ENCODE assay signal across 35 cellular contexts in the genomic region with DNA sequence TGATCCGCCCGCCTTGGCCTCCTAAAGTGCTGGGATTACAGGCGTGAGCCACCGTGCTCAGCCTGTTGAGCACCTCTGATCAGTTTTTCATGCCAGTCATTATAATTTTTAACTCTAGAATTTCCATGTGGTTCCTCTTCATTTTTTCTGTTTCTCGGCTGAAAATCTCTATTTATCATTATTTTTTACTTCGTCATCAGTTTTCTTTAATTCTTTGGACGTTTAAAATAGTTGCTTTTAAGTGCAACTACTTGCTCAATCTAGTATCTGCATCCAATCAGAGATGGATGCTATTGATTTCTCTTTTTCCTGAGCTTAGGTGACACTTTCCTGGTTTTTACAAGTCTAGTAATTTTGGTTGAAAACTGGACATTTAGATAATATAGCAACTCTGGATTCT.
"Had no signal": no experiment of that assay in that cellular context is flagged by ENCODE, and none has a peak within 500 bp of the region (broad histone marks: within the 10 kb centered on the region; RNA-seq: fewer than 3 reads in every experiment).

No MANE protein-coding gene starts in this region.

- FAIRE-seq: bronchial epithelial cell, colon, TTC549 had no signal

- DNase-seq: activated B cell treated with CpG ODN at 0.5 μM for 24 hours; activated CD4-positive, alpha-beta memory T cell treated with anti-CD3 and anti-CD28 coated beads for 36 hours; activated CD4-positive, alpha-beta T cell treated with anti-CD3 and anti-CD28 coated beads for 4 hours; activated CD4-positive, alpha-beta T cell treated with anti-CD3 and anti-CD28 coated beads, Interleukin-2, amount 10 ng/mL, durations not matched to agents 24 days and 14 days; activated CD4-positive, alpha-beta T cell treated with anti-CD3 and anti-CD28 coated beads, Interleukin-2, amount 50 U/mL, for 1 hour; activated CD4-positive, alpha-beta T cell treated with anti-CD3 and anti-CD28 coated beads, Interleukin-2, amount 50 U/mL, for 4 hours; activated CD4-positive, CD25-positive, alpha-beta regulatory T cell treated with anti-CD3 and anti-CD28 coated beads, Interleukin-2, amount 50 U/mL, for 72 hours; activated CD8-positive, alpha-beta memory T cell treated with anti-CD3 and anti-CD28 coated beads, Interleukin-2, amount 50 U/mL, for 4 hours; activated CD8-positive, alpha-beta T cell treated with anti-CD3 and anti-CD28 coated beads for 36 hours; activated effector memory CD4-positive, alpha-beta T cell treated with anti-CD3 and anti-CD28 coated beads, Interleukin-2, amount 50 U/mL, for 16 hours; activated gamma-delta T cell treated with Interleukin-2 at 50 U/mL for 16 hours; activated naive CD4-positive, alpha-beta T cell; activated naive CD4-positive, alpha-beta T cell treated with anti-CD3 and anti-CD28 coated beads for 36 hours; activated naive CD4-positive, alpha-beta T cell treated with anti-CD3 and anti-CD28 coated beads, Interleukin-2, amount 50 U/mL, for 16 hours; activated naive CD8-positive, alpha-beta T cell treated with anti-CD3 and anti-CD28 coated beads for 36 hours; activated T-cell treated with anti-CD3 and anti-CD28 coated beads for 4 hours; activated T-cell treated with anti-CD3 and anti-CD28 coated beads, Interleukin-2, amount 50 U/mL, for 1 hour; activated T-cell treated with anti-CD3 and anti-CD28 coated beads, Interleukin-2, amount 50 U/mL, for 4 hours; activated T-cell treated with anti-CD3 and anti-CD28 coated beads, Interleukin-2, amount 50 U/mL, for 72 hours; adrenal gland; amniotic stem cell; caudate nucleus; T-helper 2 cell; T-helper 9 cell had no signal

- H3K4me1 ChIP-seq: adrenal gland had no signal

- H3K4me3 ChIP-seq: adrenal gland, ascending aorta, cardiac muscle cell had no signal

- H3K27ac Mint-ChIP-seq: activated B cell treated with CpG ODN at 0.5 μM for 24 hours; activated CD4-positive, alpha-beta memory T cell treated with anti-CD3 and anti-CD28 coated beads for 36 hours; activated CD4-positive, alpha-beta T cell treated with anti-CD3 and anti-CD28 coated beads, Interleukin-2, amount 10 ng/mL, durations not matched to agents 24 days and 14 days; activated CD8-positive, alpha-beta T cell treated with anti-CD3 and anti-CD28 coated beads for 36 hours; activated naive CD4-positive, alpha-beta T cell treated with anti-CD3 and anti-CD28 coated beads for 36 hours; activated naive CD4-positive, alpha-beta T cell treated with anti-CD3 and anti-CD28 coated beads, Interleukin-2, amount 50 U/mL, for 72 hours; activated naive CD8-positive, alpha-beta T cell treated with anti-CD3 and anti-CD28 coated beads for 36 hours; activated T-cell treated with anti-CD3 and anti-CD28 coated beads, Interleukin-2, amount 50 U/mL, for 72 hours; activated T-helper 1 cell treated with anti-CD3 and anti-CD28 coated beads, Interleukin-12 subunit alpha, Interleukin-12 subunit beta, Interleukin-2, Interleukin-4 antibody, amounts not matched to agents 30 ng/mL and 10 ng/mL and 1 ng/mL, durations not matched to agents 14 hours and 24 hours and 36 hours; activated T-helper 17 cell treated with anti-CD3 and anti-CD28 coated beads, Interleukin-2, amount 50 U/mL, for 72 hours; brain; T-helper 2 cell treated with Interferon-gamma antibody and Interleukin-4, amounts not matched to agents 5 μg/mL and 100 μg/mL, for 36 hours had no signal

- H3K9me3 ChIP-seq: adrenal gland, ascending aorta had no signal

- H3K4me3 Mint-ChIP-seq: activated B cell treated with CpG ODN at 0.5 μM for 24 hours; activated CD4-positive, alpha-beta memory T cell treated with anti-CD3 and anti-CD28 coated beads for 36 hours; activated CD4-positive, alpha-beta T cell treated with anti-CD3 and anti-CD28 coated beads, Interleukin-2, amount 10 ng/mL, durations not matched to agents 24 days and 14 days; activated CD8-positive, alpha-beta T cell treated with anti-CD3 and anti-CD28 coated beads for 36 hours; activated naive CD4-positive, alpha-beta T cell treated with anti-CD3 and anti-CD28 coated beads for 36 hours; activated naive CD8-positive, alpha-beta T cell treated with anti-CD3 and anti-CD28 coated beads for 36 hours; activated T-cell treated with anti-CD3 and anti-CD28 coated beads, Interleukin-2, amount 50 U/mL, for 4 hours; activated T-cell treated with anti-CD3 and anti-CD28 coated beads, Interleukin-2, amount 50 U/mL, for 72 hours; activated T-helper 1 cell treated with anti-CD3 and anti-CD28 coated beads, Interleukin-12 subunit alpha, Interleukin-12 subunit beta, Interleukin-2, Interleukin-4 antibody, amounts not matched to agents 30 ng/mL and 10 ng/mL and 1 ng/mL, durations not matched to agents 14 hours and 24 hours and 36 hours; activated T-helper 17 cell treated with anti-CD3 and anti-CD28 coated beads, Interleukin-2, amount 50 U/mL, for 72 hours; brain; T-helper 2 cell treated with Interferon-gamma antibody and Interleukin-4, amounts not matched to agents 5 μg/mL and 100 μg/mL, for 36 hours had no signal

- H3K27me3 Mint-ChIP-seq: activated B cell treated with CpG ODN at 0.5 μM for 24 hours; activated CD4-positive, alpha-beta memory T cell treated with anti-CD3 and anti-CD28 coated beads for 36 hours; activated CD4-positive, alpha-beta T cell treated with anti-CD3 and anti-CD28 coated beads, Interleukin-2, amount 10 ng/mL, durations not matched to agents 24 days and 14 days; activated CD8-positive, alpha-beta T cell treated with anti-CD3 and anti-CD28 coated beads for 36 hours; activated naive CD8-positive, alpha-beta T cell treated with anti-CD3 and anti-CD28 coated beads for 36 hours; activated T-helper 17 cell treated with anti-CD3 and anti-CD28 coated beads, Interleukin-2, amount 50 U/mL, for 72 hours; brain had no signal

- H3K27ac ChIP-seq: adrenal gland, ascending aorta, cardiac muscle cell, VCaP had no signal

- ATAC-seq: activated CD8-positive, alpha-beta T cell treated with anti-CD3 and anti-CD28 coated beads for 36 hours; activated naive CD4-positive, alpha-beta T cell treated with anti-CD3 and anti-CD28 coated beads, Interleukin-2, amount 50 U/mL, for 72 hours; activated T-cell treated with anti-CD3 and anti-CD28 coated beads, Interleukin-2, amount 50 U/mL, for 4 hours; activated T-cell treated with anti-CD3 and anti-CD28 coated beads, Interleukin-2, amount 50 U/mL, for 72 hours; activated T-helper 17 cell treated with anti-CD3 and anti-CD28 coated beads, Interleukin-2, amount 50 U/mL, for 72 hours had no signal

- H3K9me3 Mint-ChIP-seq: activated B cell treated with CpG ODN at 0.5 μM for 24 hours; activated CD4-positive, alpha-beta memory T cell treated with anti-CD3 and anti-CD28 coated beads for 36 hours; activated CD4-positive, alpha-beta T cell treated with anti-CD3 and anti-CD28 coated beads, Interleukin-2, amount 10 ng/mL, durations not matched to agents 24 days and 14 days; activated CD8-positive, alpha-beta T cell treated with anti-CD3 and anti-CD28 coated beads for 36 hours; activated naive CD4-positive, alpha-beta T cell treated with anti-CD3 and anti-CD28 coated beads for 36 hours; activated naive CD4-positive, alpha-beta T cell treated with anti-CD3 and anti-CD28 coated beads, Interleukin-2, amount 50 U/mL, for 72 hours; activated T-cell treated with anti-CD3 and anti-CD28 coated beads, Interleukin-2, amount 50 U/mL, for 4 hours; activated T-cell treated with anti-CD3 and anti-CD28 coated beads, Interleukin-2, amount 50 U/mL, for 72 hours; activated T-helper 1 cell treated with anti-CD3 and anti-CD28 coated beads, Interleukin-12 subunit alpha, Interleukin-12 subunit beta, Interleukin-2, Interleukin-4 antibody, amounts not matched to agents 30 ng/mL and 10 ng/mL and 1 ng/mL, durations not matched to agents 14 hours and 24 hours and 36 hours; activated T-helper 17 cell treated with anti-CD3 and anti-CD28 coated beads, Interleukin-2, amount 50 U/mL, for 72 hours; T-helper 2 cell treated with Interferon-gamma antibody and Interleukin-4, amounts not matched to agents 5 μg/mL and 100 μg/mL, for 36 hours had no signal

- H3K4me1 Mint-ChIP-seq: brain had no signal
